ENCODE assay signal across 8 cellular contexts in genomic region chr21:42513985-42514882, GRCh38. TPM values are rescaled to one million over a fixed set of nuclear protein-coding genes. Genes with fewer than 3 reads are reported as not detected.
A peak's percentile ranks its signal among the peaks of the same experiment; 100 is the strongest.
DNase-seq lines count a peak whose midpoint lies in the region; ATAC-seq, FAIRE-seq and TF ChIP-seq lines count a peak whose summit lies in the region.

No MANE protein-coding gene starts in this region.

- H3K4me3 ChIP-seq in HEK293 (ENCODE audit: low read depth, low read length) = peak overlapping the region; percentile 63
- H3K4me3 ChIP-seq in foreskin fibroblast (ENCODE audit: low read depth in 1 of 2, low read length in 2 of 2) = peak overlapping the region; percentile 45 to 57
- H3K4me3 ChIP-seq in pancreas = peak overlapping the region; percentile 72 to 90 (median 79)
- peak overlapping the region; percentile 66 for H3K4me3 ChIP-seq in uterus

- H3K27ac ChIP-seq in HEK293 (ENCODE audit: extremely low read depth, low read depth, low read length) (peak overlapping the region; percentile 61), pancreas (peak overlapping the region; percentile 65 to 88 (median 82)), uterus (peak overlapping the region; percentile 46 to 54)

- intact Hi-C loops in pancreas (cut with DNase I) (no loop called here), uterus (cut with DNase I; ENCODE audit: low total_unique reads) (no loop called here)

- no peak for TF ChIP-seq POLR2A in uterus (IDR thresholded peaks at IDR 0.05)

- H3K9me3 ChIP-seq in HEK293 (ENCODE audit: control insufficient read depth, insufficient read depth, low read depth, low read length) (no peaks in the 10 kb centered on the region), pancreas (no peaks in the 10 kb centered on the region), uterus (no peaks in the 10 kb centered on the region)

- FAIRE-seq in pancreas (lab: Jason Lieb, UNC) = no peak
- no peak for FAIRE-seq in D721Med (lab: Jason Lieb, UNC)

- DNase-seq in G401 (ENCODE audit: low spot score) (peak; percentile 32), NCI-H748 (lab: John Stamatoyannopoulos, UW; ENCODE audit: unreplicated experiment) (peak; percentile 69), activated T-helper 1 cell treated with Interleukin-2 at 50 U/mL for 16 hours (ENCODE audit: low read depth) (peak; percentile 36), foreskin fibroblast (peak in 1 of 2 donors; percentile 11), pancreas (peak; percentile 60 to 88 (median 68)), uterus (peak in 1 of 2 donors; percentile 36), D721Med (ENCODE audit: insufficient read length, low spot score) (no peak)

- in situ Hi-C loops in G401 (cut with HindIII; ENCODE audit: low sequenced_read_pairs) = no loop called here

- peaks cover 16% of the 10 kb centered on the region for H3K4me1 ChIP-seq in HEK293 (ENCODE audit: control insufficient read depth, insufficient read depth, low read length)
- peaks cover 0 to 15% (median 0%) of the 10 kb centered on the region in 3 donors for H3K4me1 ChIP-seq in pancreas
- peaks cover 0 to 9% of the 10 kb centered on the region in 2 donors for H3K4me1 ChIP-seq in uterus

- CTCF ChIA-PET in HEK293 (lab: Yijun Ruan, JAX) = interaction anchor here (0.5 to 2.8 kb wide), 5 partner anchors 8 to 1235 kb away, joined by 3 to 17 read pairs (median 4); no protein-coding TSS in a partner anchor

- 1% methylated on average over 73 to 77 of the region's 77 CpGs for WGBS in pancreas, 2 donors

- TF ChIP-seq CTCF in HEK293 (tag by site-specific recombination; IDR thresholded peaks at IDR 0.05) (no peak), foreskin fibroblast (IDR thresholded peaks at IDR 0.05; ENCODE audit: low read depth, low read length) (no peak), pancreas (IDR thresholded peaks at IDR 0.05) (no peak), uterus (IDR thresholded peaks at IDR 0.05) (no peak), D721Med (IDR thresholded peaks at IDR 0.05; ENCODE audit: insufficient read depth, missing control alignments) (no peak)

- H3K36me3 ChIP-seq in HEK293 (ENCODE audit: control insufficient read depth in 2 of 2, insufficient read depth in 1 of 2, low read length in 2 of 2) = peaks cover 0 to 11% of the 10 kb centered on the region in 2 experiments; a peak in 2 of 3 replicates
- H3K36me3 ChIP-seq in pancreas = peaks cover 0 to 7% (median 0%) of the 10 kb centered on the region in 3 donors
- H3K36me3 ChIP-seq in uterus = no peaks in the 10 kb centered on the region

- ATAC-seq in pancreas = peak; percentile 77 to 86 (median 84)

- POLR2A ChIA-PET in HEK293 (lab: Yijun Ruan, JAX) = interaction anchor here (0.7 to 1.0 kb wide), 2 partner anchors 46 to 379 kb away, joined by 3 to 4 read pairs; partner anchors contain the start of gene NDUFV3

- H3K27me3 ChIP-seq in pancreas (no peaks in the 10 kb centered on the region), uterus (no peaks in the 10 kb centered on the region)

TF ChIP-seq in HEK293, 187 proteins besides CTCF, POLR2A, EP300 and RAD21 (continues in another document):
- TF ChIP-seq ZNF239 (tag by site-specific recombination; IDR thresholded peaks at IDR 0.05) = no peak
- TF ChIP-seq ZNF335 (tag by site-specific recombination; conservative IDR thresholded peaks at IDR 0.05) = peak; percentile 97
- TF ChIP-seq ZNF600 (tag by site-specific recombination; IDR thresholded peaks at IDR 0.05) = peak; percentile 93
- TF ChIP-seq ZNF501 (tag by site-specific recombination; IDR thresholded peaks at IDR 0.05) = no peak
- TF ChIP-seq ZBTB26 (tag by site-specific recombination; optimal IDR thresholded peaks at IDR 0.05) = peak; percentile 83
- TF ChIP-seq BCL11B (tag by site-specific recombination; IDR thresholded peaks at IDR 0.05; ENCODE audit: low read depth) = no peak
- peak; percentile 97 for TF ChIP-seq ZBTB20 (tag by site-specific recombination; IDR thresholded peaks at IDR 0.05)
- TF ChIP-seq GLIS2 (tag by site-specific recombination; IDR thresholded peaks at IDR 0.05) = peak; percentile 67
- TF ChIP-seq ZNF692 (tag by site-specific recombination; IDR thresholded peaks at IDR 0.05) = peak; percentile 47; the same call in 1 of the 2 replicates
- TF ChIP-seq KLF9 (tag by site-specific recombination; IDR thresholded peaks at IDR 0.05; ENCODE audit: low read depth) = peak; percentile 96
- TF ChIP-seq, protein P1, sequence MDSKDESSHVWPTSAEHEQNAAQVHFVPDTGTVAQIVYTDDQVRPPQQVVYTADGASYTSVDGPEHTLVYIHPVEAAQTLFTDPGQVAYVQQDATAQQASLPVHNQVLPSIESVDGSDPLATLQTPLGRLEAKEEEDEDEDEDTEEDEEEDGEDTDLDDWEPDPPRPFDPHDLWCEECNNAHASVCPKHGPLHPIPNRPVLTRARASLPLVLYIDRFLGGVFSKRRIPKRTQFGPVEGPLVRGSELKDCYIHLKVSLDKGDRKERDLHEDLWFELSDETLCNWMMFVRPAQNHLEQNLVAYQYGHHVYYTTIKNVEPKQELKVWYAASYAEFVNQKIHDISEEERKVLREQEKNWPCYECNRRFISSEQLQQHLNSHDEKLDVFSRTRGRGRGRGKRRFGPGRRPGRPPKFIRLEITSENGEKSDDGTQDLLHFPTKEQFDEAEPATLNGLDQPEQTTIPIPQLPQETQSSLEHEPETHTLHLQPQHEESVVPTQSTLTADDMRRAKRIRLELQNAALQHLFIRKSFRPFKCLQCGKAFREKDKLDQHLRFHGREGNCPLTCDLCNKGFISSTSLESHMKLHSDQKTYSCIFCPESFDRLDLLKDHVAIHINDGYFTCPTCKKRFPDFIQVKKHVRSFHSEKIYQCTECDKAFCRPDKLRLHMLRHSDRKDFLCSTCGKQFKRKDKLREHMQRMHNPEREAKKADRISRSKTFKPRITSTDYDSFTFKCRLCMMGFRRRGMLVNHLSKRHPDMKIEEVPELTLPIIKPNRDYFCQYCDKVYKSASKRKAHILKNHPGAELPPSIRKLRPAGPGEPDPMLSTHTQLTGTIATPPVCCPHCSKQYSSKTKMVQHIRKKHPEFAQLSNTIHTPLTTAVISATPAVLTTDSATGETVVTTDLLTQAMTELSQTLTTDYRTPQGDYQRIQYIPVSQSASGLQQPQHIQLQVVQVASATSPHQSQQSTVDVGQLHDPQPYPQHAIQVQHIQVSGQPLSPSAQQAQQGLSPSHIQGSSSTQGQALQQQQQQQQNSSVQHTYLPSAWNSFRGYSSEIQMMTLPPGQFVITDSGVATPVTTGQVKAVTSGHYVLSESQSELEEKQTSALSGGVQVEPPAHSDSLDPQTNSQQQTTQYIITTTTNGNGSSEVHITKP (tag by site-specific recombination; IDR thresholded peaks at IDR 0.05) = peak; percentile 87
- TF ChIP-seq ZIC2 (tag by site-specific recombination; IDR thresholded peaks at IDR 0.05) = peak; percentile 59

RNA-seq across cellular contexts. Expression of gene SLC37A1, which starts 0.6 kb away (rescaled TPM):
- total RNA-seq in G401 (2014; rRNA removed; shearing (Covaris generic)) = 0.37 and 0.86 TPM in 2 replicates
- total RNA-seq in pancreas = 10 to 100 TPM in 2 of 6 donors, 1 to 10 TPM in 4; 4.7 to 14.3 (median 6.9) TPM
- polyA plus RNA-seq in pancreas = 10 to 100 TPM in 1 of 2 donors, 1 to 10 TPM in 1; 8.4 to 14.1 TPM
- total RNA-seq in uterus = 1 to 10 TPM; 2.3 to 8.8 (median 6.3) TPM

RNA-seq across cellular contexts. Expression of gene RSPH1, which starts 18.2 kb away (rescaled TPM):
- 0.41 TPM in 1 of 2 replicates, not detected in the other for total RNA-seq in G401 (2014; rRNA removed; shearing (Covaris generic))
- total RNA-seq in pancreas (1 to 10 TPM in 5 of 6 donors, under 1 TPM in 1; 0.94 to 2.4 (median 1.8) TPM), uterus (1 to 10 TPM in 2 of 4 donors, not detected in 2; 1.7 to 3.4 TPM)
- polyA plus RNA-seq in pancreas = 1 to 10 TPM; 2.3 to 5.0 TPM
